27 cellular contexts compared by ENCODE assay signal in the genomic region with DNA sequence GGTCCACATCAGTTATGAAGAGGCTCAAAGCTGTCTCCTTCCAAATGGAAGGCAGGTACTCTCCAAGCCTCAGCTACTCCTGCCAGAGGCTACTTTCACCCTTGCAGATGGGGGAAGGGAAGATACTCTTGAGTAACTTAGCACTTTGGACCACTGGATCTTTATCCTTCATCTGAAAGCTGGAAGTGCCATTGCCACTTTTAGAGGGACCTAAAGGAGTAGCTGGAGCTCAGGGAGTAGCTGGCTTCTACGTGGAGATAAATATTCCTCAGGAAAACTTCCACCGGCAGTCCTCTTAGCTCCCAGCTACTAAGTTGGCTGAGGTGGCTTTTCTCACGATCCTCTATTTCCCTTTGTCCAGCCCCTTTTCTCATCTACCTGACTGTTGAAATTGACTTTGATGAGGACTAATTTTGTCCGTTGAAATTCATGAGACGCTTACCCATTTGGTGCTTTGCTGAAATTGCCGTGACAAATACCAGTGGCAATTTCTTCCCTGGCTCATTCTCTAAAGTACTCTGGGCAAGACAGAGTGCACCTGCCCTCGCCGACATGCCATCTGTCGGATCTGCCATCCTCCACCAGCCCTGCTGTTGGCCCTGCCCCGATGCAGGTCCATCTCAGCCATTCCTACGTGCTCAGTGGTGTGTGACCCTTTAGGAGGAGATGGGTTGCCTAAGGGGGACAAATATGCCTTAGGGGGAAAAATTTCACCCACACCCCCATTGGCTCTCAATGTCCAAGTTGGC. TPM values are rescaled to one million over a fixed set of nuclear protein-coding genes. Genes with fewer than 3 reads are reported as not detected.
"Had no signal": no experiment of that assay in that cellular context is flagged by ENCODE, and none has a peak within 500 bp of the region (broad histone marks: within the 10 kb centered on the region; RNA-seq: fewer than 3 reads in every experiment).

No MANE protein-coding gene starts in this region.

- DNase-seq: activated B cell treated with CpG ODN at 0.5 μM for 24 hours; activated CD4-positive, alpha-beta memory T cell treated with anti-CD3 and anti-CD28 coated beads for 36 hours; activated CD4-positive, alpha-beta T cell treated with anti-CD3 and anti-CD28 coated beads for 1 hour; activated CD4-positive, alpha-beta T cell treated with anti-CD3 and anti-CD28 coated beads, Interleukin-2, amount 10 ng/mL, durations not matched to agents 24 days and 14 days; activated CD8-positive, alpha-beta memory T cell treated with anti-CD3 and anti-CD28 coated beads for 24 hours; activated gamma-delta T cell treated with Interleukin-2 at 50 U/mL for 16 hours; activated naive CD4-positive, alpha-beta T cell treated with anti-CD3 and anti-CD28 coated beads, Interleukin-2, amount 10 ng/mL, durations not matched to agents 7 days and 5 days; activated naive CD8-positive, alpha-beta T cell treated with anti-CD3 and anti-CD28 coated beads for 36 hours; activated T-cell treated with anti-CD3 and anti-CD28 coated beads, Interleukin-2, amount 50 U/mL, for 72 hours; brain microvascular endothelial cell; cortex of kidney; Kasumi-1; KBM-7; NCI-H1417; NCI-H1930; NCI-H226; NCI-H526; NCI-H774; NK-92 treated with Interleukin-12 subunit alpha and Interleukin-12 subunit beta, amount 100 ng/mL, for 24 hours; OCI-M1; RPMI8226; T-cell; T-helper 2 cell; T1000 had no signal

- H3K27ac ChIP-seq: brain microvascular endothelial cell, cardiac muscle cell, SK-N-MC had no signal

- H3K4me3 ChIP-seq: cardiac muscle cell, SK-N-MC had no signal

- H3K36me3 ChIP-seq: brain microvascular endothelial cell, cardiac muscle cell had no signal

- H3K27me3 ChIP-seq: brain microvascular endothelial cell had no signal

RNA-seq across cellular contexts. Expression of gene IGSF21, which starts 13.6 kb away (rescaled TPM):
- total RNA-seq: activated B cell treated with CpG ODN at 0.5 μM for 24 hours; activated CD4-positive, alpha-beta memory T cell treated with anti-CD3 and anti-CD28 coated beads for 36 hours; activated CD4-positive, alpha-beta T cell treated with anti-CD3 and anti-CD28 coated beads, Interleukin-2, amount 10 ng/mL, durations not matched to agents 24 days and 14 days; activated naive CD8-positive, alpha-beta T cell treated with anti-CD3 and anti-CD28 coated beads for 36 hours; activated T-cell treated with anti-CD3 and anti-CD28 coated beads, Interleukin-2, amount 50 U/mL, for 72 hours; activated T-helper 2 cell treated with anti-CD3 and anti-CD28 coated beads, Interferon-gamma antibody, Interleukin-2, Interleukin-4, amounts not matched to agents 10 μg/mL and 5 μg/mL and 100 μg/mL, durations not matched to agents 14 hours and 24 hours and 36 hours; T-cell had no signal
- polyA plus RNA-seq: cardiac muscle cell had no signal
